8 cellular contexts compared by ENCODE assay signal in the genomic region with DNA sequence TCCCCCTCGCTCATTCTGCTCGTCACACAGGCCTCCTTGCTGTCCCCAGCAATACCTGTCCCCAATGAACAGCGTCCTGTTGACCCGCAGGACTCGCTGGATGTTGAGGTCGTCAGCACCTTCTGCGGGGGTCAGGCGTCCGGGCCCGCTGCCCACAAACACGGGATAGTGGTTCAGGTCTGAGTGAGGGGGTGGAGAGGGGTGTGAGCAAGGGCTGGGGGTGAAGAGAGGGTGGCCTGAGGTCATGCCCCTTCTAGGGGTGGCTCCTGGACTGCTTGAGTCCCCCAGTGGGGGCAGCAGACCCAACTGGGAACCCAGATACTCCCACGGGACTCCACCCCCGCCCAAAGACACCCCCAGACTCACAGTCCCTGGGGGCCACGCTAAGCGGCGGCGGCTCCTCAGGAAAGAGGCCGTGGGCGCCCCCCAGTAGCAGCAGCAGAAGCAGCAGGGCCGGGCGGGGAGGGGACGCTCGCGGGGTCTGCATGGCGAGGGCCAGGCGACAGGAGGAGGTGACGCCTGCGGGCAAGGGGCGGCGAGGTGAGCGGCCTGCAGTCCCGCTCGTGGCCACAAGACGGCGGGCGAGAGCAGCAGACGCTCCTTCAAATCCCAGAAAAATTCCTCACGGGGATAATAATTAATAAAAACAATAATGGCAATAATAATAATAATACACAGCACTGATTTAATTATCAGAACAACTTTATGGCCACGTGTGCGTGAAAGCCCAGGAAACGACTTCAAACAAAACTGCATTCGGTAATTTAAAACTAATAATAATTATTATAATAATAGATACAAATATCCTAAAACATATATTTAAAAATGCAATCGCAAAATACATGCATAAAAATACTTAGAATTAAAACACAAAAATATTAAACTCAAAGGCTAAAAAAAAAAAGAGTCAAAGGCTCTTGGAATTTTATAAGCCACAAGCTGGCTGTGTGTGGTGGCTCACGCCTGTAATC. TPM values are rescaled to one million over a fixed set of nuclear protein-coding genes. Genes with fewer than 3 reads are reported as not detected.
A peak's percentile ranks its signal among the peaks of the same experiment; 100 is the strongest.
DNase-seq lines count a peak whose midpoint lies in the region; ATAC-seq and TF ChIP-seq lines count a peak whose summit lies in the region.

No MANE protein-coding gene starts in this region.

- H3F3A ChIP-seq in OCI-LY1 (ENCODE audit: insufficient read depth, low read length) = no peaks in the 10 kb centered on the region

- DNase-seq in NCI-H345 (lab: John Stamatoyannopoulos, UW) (peak; percentile 14), NCI-H345 treated with DMSO at 0.1 percent for 48 hours (lab: John Stamatoyannopoulos, UW; ENCODE audit: unreplicated experiment) (no peak), cardiac fibroblast (ENCODE audit: low read depth in 2 of 2) (peak; percentile 39 to 42), mucosa of descending colon (peak in 1 of 3 donors; percentile 49), DMS153 treated with DMSO at 0.1 percent for 48 hours (lab: John Stamatoyannopoulos, UW; ENCODE audit: unreplicated experiment) (no peak)

- TF ChIP-seq CTCF in OCI-LY1 (IDR thresholded peaks at IDR 0.05; ENCODE audit: low read length) (peak; percentile 71), cardiac fibroblast (IDR thresholded peaks at IDR 0.05; ENCODE audit: low read depth, low read length) (peak; percentile 97), mucosa of descending colon (IDR thresholded peaks at IDR 0.05) (peak; percentile 99)

- H3K9me3 ChIP-seq in OCI-LY1 (ENCODE audit: low read length) (no peaks in the 10 kb centered on the region), mucosa of descending colon (no peaks in the 10 kb centered on the region)

- H3K4me1 ChIP-seq in OCI-LY1 (ENCODE audit: insufficient read depth, low read length, severe bottlenecking) (no peaks in the 10 kb centered on the region), mucosa of descending colon (ENCODE audit: low read depth) (no peaks in the 10 kb centered on the region)

- H3K27ac ChIP-seq in OCI-LY1 (ENCODE audit: low read depth, low read length, poor library complexity, severe bottlenecking) = no peak overlapping the region

- no peaks in the 10 kb centered on the region for H4K20me1 ChIP-seq in OCI-LY1 (ENCODE audit: insufficient read depth, low read length)

- H3K79me2 ChIP-seq in OCI-LY1 (ENCODE audit: insufficient read depth, low read length) = no peaks in the 10 kb centered on the region

- no peak overlapping the region for H3K4me3 ChIP-seq in OCI-LY1 (ENCODE audit: low read depth, low read length, poor library complexity, severe bottlenecking)
- peak overlapping the region; percentile 31 to 52 for H3K4me3 ChIP-seq in cardiac fibroblast (replicated peaks in 1 of 2; ENCODE audit: low read depth in 2 of 2, low read length in 2 of 2)
- H3K4me3 ChIP-seq in mucosa of descending colon = no peak overlapping the region

- intact Hi-C loops in mucosa of descending colon (cut with DNase I, micrococcal nuclease) = no loop called here

- H2AFZ ChIP-seq in OCI-LY1 (ENCODE audit: low read length) = no peak overlapping the region

- H3K9me2 ChIP-seq in OCI-LY1 (ENCODE audit: low read depth, low read length) = no peaks in the 10 kb centered on the region

- no peak overlapping the region for H3K9ac ChIP-seq in OCI-LY1 (ENCODE audit: low read length)

- no peak overlapping the region for H3K4me2 ChIP-seq in OCI-LY1 (ENCODE audit: low read length)

- peak; percentile 35 for ATAC-seq in mucosa of descending colon
- ATAC-seq in GM18498 (IDR thresholded peaks at IDR 0.05; ENCODE audit: unreplicated experiment) = no peak
- no peak for ATAC-seq in GM18907 (IDR thresholded peaks at IDR 0.05; ENCODE audit: unreplicated experiment)

- H3K27me3 ChIP-seq in OCI-LY1 (ENCODE audit: insufficient read depth, low read length) = no peaks in the 10 kb centered on the region

- no peaks in the 10 kb centered on the region for H3K36me3 ChIP-seq in OCI-LY1 (ENCODE audit: insufficient read depth, low read length)
- no peaks in the 10 kb centered on the region for H3K36me3 ChIP-seq in mucosa of descending colon (ENCODE audit: low read depth)

RNA-seq across cellular contexts. Expression of a gene that starts 1.2 kb away (rescaled TPM):
- total RNA-seq in mucosa of descending colon = 1 to 10 TPM; 2.5 to 8.4 (median 5.9) TPM

RNA-seq across cellular contexts. Expression of a gene that starts 18.4 kb away (rescaled TPM):
- 10 to 100 TPM in 2 of 3 donors, 1 to 10 TPM in 1; 7.9 to 25.0 (median 22.8) TPM for total RNA-seq in mucosa of descending colon

RNA-seq across cellular contexts. Expression of a gene that starts 23.2 kb away (rescaled TPM):
- 1 to 10 TPM; 3.2 to 6.7 (median 4.5) TPM for total RNA-seq in mucosa of descending colon

RNA-seq across cellular contexts. Expression of a gene that starts 40.0 kb away (rescaled TPM):
- 10 to 100 TPM in 1 of 3 donors, 1 to 10 TPM in 2; 2.8 to 90.0 (median 3.4) TPM for total RNA-seq in mucosa of descending colon

Comparison
In these comparisons a context has a peak if more than half of its experiments do, and no peak if none do; other contexts are left out.
1. DNase-seq: peak in NCI-H345 (single experiment) and cardiac fibroblast (2 of 2); none in NCI-H345 treated with DMSO at 0.1 percent for 48 hours (single experiment) and DMS153 treated with DMSO at 0.1 percent for 48 hours (single experiment).
2. H3K4me3 ChIP-seq: peak in cardiac fibroblast (2 of 2); none in OCI-LY1 (single experiment) and mucosa of descending colon (single experiment).
3. Peak in every context shown above with its lines, with median percentiles within 50 percentile points of each other: CTCF ChIP-seq.